ENCODE assay signal across 11 cellular contexts in genomic region chr9:120791161-120791560, GRCh38. TPM values are rescaled to one million over a fixed set of nuclear protein-coding genes. Genes with fewer than 3 reads are reported as not detected.
DNase-seq lines count a peak whose midpoint lies in the region; ATAC-seq and TF ChIP-seq lines count a peak whose summit lies in the region.
"Had no signal": no experiment of that assay in that cellular context is flagged by ENCODE, and none has a peak within 500 bp of the region (broad histone marks: within the 10 kb centered on the region; RNA-seq: fewer than 3 reads in every experiment).

No MANE protein-coding gene starts in this region.

- ATAC-seq in GM23338 (no peak), lower lobe of right lung (no peak), GM21381 (IDR thresholded peaks at IDR 0.05; ENCODE audit: unreplicated experiment) (no peak), right cardiac atrium (no peak)
- ATAC-seq: gastrocnemius medialis, left ventricle myocardium superior had no signal

- H3K4me3 Mint-ChIP-seq in GM23338 = peak overlapping the region; percentile 94; the same call in 2 of the 3 replicates
- H3K4me3 Mint-ChIP-seq in activated naive CD8-positive, alpha-beta T cell = peak overlapping the region; percentile 96

- no peaks in the 10 kb centered on the region for H3K9me3 ChIP-seq in BLaER1 treated with 17β-estradiol and CSF1 and Interleukin-3, amounts not matched to agents 10 nM and 100 nM (replicated peaks in 1 of 11)
- no peaks in the 10 kb centered on the region for H3K9me3 ChIP-seq in lower lobe of right lung
- H3K9me3 ChIP-seq in stomach = no peaks in the 10 kb centered on the region
- H3K9me3 ChIP-seq in right cardiac atrium (ENCODE audit: control insufficient read depth, low read length) = no peaks in the 10 kb centered on the region
- H3K9me3 ChIP-seq: gastrocnemius medialis had no signal

- intact Hi-C loops in lower lobe of right lung (cut with DNase I) = no loop called here
- intact Hi-C loops in stomach (cut with DNase I; ENCODE audit: low total_unique reads) = no loop called here
- intact Hi-C loops in right cardiac atrium (cut with DNase I) = loop anchor here in 1 of 4 donors (10.0 kb wide), 1 partner anchor 144 kb away; no protein-coding TSS in a partner anchor

- H2AFZ ChIP-seq in GM23338 = no peak overlapping the region

- H3K4me3 ChIP-seq in BLaER1 treated with 17β-estradiol and CSF1 and Interleukin-3, amounts not matched to agents 10 nM and 100 nM = peak overlapping the region in 2 of 10 experiments; percentile 87 to 92; a peak in 4 of 20 replicates
- H3K4me3 ChIP-seq in GM23338 (no peak overlapping the region), lower lobe of right lung (peak overlapping the region; percentile 94), stomach (peak overlapping the region in 1 of 4 donors; percentile 89), right cardiac atrium (ENCODE audit: low read length) (no peak overlapping the region)

- no peaks in the 10 kb centered on the region for H3K9me3 Mint-ChIP-seq in GM23338
- H3K9me3 Mint-ChIP-seq in activated naive CD8-positive, alpha-beta T cell (ENCODE audit: low read depth) = no peaks in the 10 kb centered on the region

- no peak overlapping the region for H3K27ac ChIP-seq in BLaER1 treated with 17β-estradiol and CSF1 and Interleukin-3, amounts not matched to agents 10 nM and 100 nM
- H3K27ac ChIP-seq in GM23338 (ENCODE audit: low read depth) (no peak overlapping the region), lower lobe of right lung (no peak overlapping the region), stomach (no peak overlapping the region), right cardiac atrium (ENCODE audit: low read length) (no peak overlapping the region)

- 71 to 83% (median 77%) methylated on average over 3 of the region's 3 CpGs for WGBS in stomach, 5 donors
- WGBS in right cardiac atrium = 62% methylated on average over 3 of the region's 3 CpGs

- H3K27ac Mint-ChIP-seq in GM23338 = no peak overlapping the region
- peak overlapping the region; percentile 82 for H3K27ac Mint-ChIP-seq in activated naive CD8-positive, alpha-beta T cell

- no peak for TF ChIP-seq EP300 in stomach (IDR thresholded peaks at IDR 0.05)

- H3K4me1 Mint-ChIP-seq in GM23338 = peaks cover 12% of the 10 kb centered on the region; the same call in 2 of the 3 replicates
- H3K4me1 Mint-ChIP-seq in activated naive CD8-positive, alpha-beta T cell (ENCODE audit: low read depth) = peaks cover 69% of the 10 kb centered on the region

- H3F3A ChIP-seq in GM23338 (replicated peaks; ENCODE audit: low read depth) = peaks cover 5% of the 10 kb centered on the region; the same call in 1 of the 2 replicates

- peaks cover 67% of the 10 kb centered on the region for H3K79me2 ChIP-seq in GM23338 (replicated peaks; ENCODE audit: insufficient read depth)

- POLR2A ChIA-PET in HEK293T (lab: Yijun Ruan, JAX) = no interaction called here

- CTCF ChIA-PET in HEK293T (lab: Yijun Ruan, JAX) = no interaction called here

- TF ChIP-seq POLR2A in stomach (IDR thresholded peaks at IDR 0.05) = no peak

- DNase-seq in GM23338 (ENCODE audit: low spot score) (no peak), lower lobe of right lung (no peak), stomach (no peak), HEK293T (ENCODE audit: extremely low spot score) (no peak), right cardiac atrium (no peak)
- DNase-seq: gastrocnemius medialis, left ventricle myocardium superior, NCI-H524 treated with DMSO at 0.1 percent for 48 hours had no signal

- peak overlapping the region; percentile 81 to 97 (median 93) for H3K4me2 ChIP-seq in BLaER1 treated with 17β-estradiol and CSF1 and Interleukin-3, amounts not matched to agents 10 nM and 100 nM
- H3K4me2 ChIP-seq in GM23338 = no peak overlapping the region

- H3K9me2 ChIP-seq in GM23338 (ENCODE audit: insufficient read depth) = no peaks in the 10 kb centered on the region

- H3K36me3 ChIP-seq in BLaER1 treated with 17β-estradiol and CSF1 and Interleukin-3, amounts not matched to agents 10 nM and 100 nM = peaks cover 30 to 55% (median 44%) of the 10 kb centered on the region in 11 experiments
- peaks cover 14% of the 10 kb centered on the region; the same call in 1 of the 2 replicates for H3K36me3 ChIP-seq in GM23338 (ENCODE audit: insufficient read depth)
- peaks cover 34% of the 10 kb centered on the region for H3K36me3 ChIP-seq in lower lobe of right lung
- H3K36me3 ChIP-seq in stomach = peaks cover 0 to 27% (median 25%) of the 10 kb centered on the region in 4 donors

- H3K9ac ChIP-seq in BLaER1 treated with 17β-estradiol and CSF1 and Interleukin-3, amounts not matched to agents 10 nM and 100 nM = peak overlapping the region in 3 of 11 experiments; percentile 1 to 91 (median 44); a peak in 2 of 22 replicates

- H3K36me3 Mint-ChIP-seq in GM23338 (ENCODE audit: low read depth) = peaks cover 34% of the 10 kb centered on the region
- peaks cover 5% of the 10 kb centered on the region for H3K36me3 Mint-ChIP-seq in activated naive CD8-positive, alpha-beta T cell

- H3K27me3 ChIP-seq in BLaER1 treated with 17β-estradiol and CSF1 and Interleukin-3, amounts not matched to agents 10 nM and 100 nM = no peaks in the 10 kb centered on the region
- H3K27me3 ChIP-seq in GM23338 (ENCODE audit: insufficient read depth) (no peaks in the 10 kb centered on the region), lower lobe of right lung (ENCODE audit: low read depth) (no peaks in the 10 kb centered on the region), stomach (no peaks in the 10 kb centered on the region), right cardiac atrium (ENCODE audit: control insufficient read depth, insufficient read depth) (no peaks in the 10 kb centered on the region)
- H3K27me3 ChIP-seq: gastrocnemius medialis had no signal

- peaks cover 30 to 53% (median 31%) of the 10 kb centered on the region in 10 experiments for H3K4me1 ChIP-seq in BLaER1 treated with 17β-estradiol and CSF1 and Interleukin-3, amounts not matched to agents 10 nM and 100 nM
- H3K4me1 ChIP-seq in GM23338 (ENCODE audit: insufficient read depth) (peaks cover 10% of the 10 kb centered on the region; the same call in 1 of the 2 replicates), lower lobe of right lung (peaks cover 71% of the 10 kb centered on the region), stomach (peaks cover 33 to 77% (median 57%) of the 10 kb centered on the region in 4 donors), right cardiac atrium (ENCODE audit: control insufficient read depth, insufficient read depth, low read length) (peaks cover 4% of the 10 kb centered on the region)

- TF ChIP-seq CTCF in GM23338 (conservative IDR thresholded peaks at IDR 0.05; ENCODE audit: low read depth in 2 of 2) = no peak
- TF ChIP-seq CTCF in lower lobe of right lung (IDR thresholded peaks at IDR 0.05) = no peak
- TF ChIP-seq CTCF in stomach (IDR thresholded peaks at IDR 0.05) = no peak

- peaks cover 5 to 52% (median 27%) of the 10 kb centered on the region in 11 experiments; a peak in 16 of 22 replicates for H4K20me1 ChIP-seq in BLaER1 treated with 17β-estradiol and CSF1 and Interleukin-3, amounts not matched to agents 10 nM and 100 nM
- H4K20me1 ChIP-seq in GM23338 (replicated peaks; ENCODE audit: insufficient read depth) = peaks cover 13% of the 10 kb centered on the region; the same call in 1 of the 2 replicates

- no peaks in the 10 kb centered on the region for H3K27me3 Mint-ChIP-seq in GM23338 (ENCODE audit: insufficient read depth, low read depth, poor library complexity)
- no peaks in the 10 kb centered on the region for H3K27me3 Mint-ChIP-seq in activated naive CD8-positive, alpha-beta T cell

TF ChIP-seq in GM23338, 12 proteins besides CTCF, POLR2A, EP300 and RAD21 (continues in another document):
- no peak for TF ChIP-seq NANOG (IDR thresholded peaks at IDR 0.05; ENCODE audit: borderline replicate concordance)

TF ChIP-seq in HEK293T, 16 proteins besides CTCF, POLR2A, EP300 and RAD21:
- TF ChIP-seq SP1 (IDR thresholded peaks at IDR 0.05) = no peak
- no peak for TF ChIP-seq ARNT (IDR thresholded peaks at IDR 0.05)
- no peak for TF ChIP-seq SUZ12 (IDR thresholded peaks at IDR 0.05)
- TF ChIP-seq NFRKB (IDR thresholded peaks at IDR 0.05) = no peak
- no peak for TF ChIP-seq CTBP1 (IDR thresholded peaks at IDR 0.05; ENCODE audit: borderline replicate concordance)
- TF ChIP-seq L3MBTL2 (conservative IDR thresholded peaks at IDR 0.05) = no peak
- no peak for TF ChIP-seq FOXM1 (IDR thresholded peaks at IDR 0.05; ENCODE audit: borderline replicate concordance)
- no peak for TF ChIP-seq FOXK2 (IDR thresholded peaks at IDR 0.05)
- TF ChIP-seq LEF1 (IDR thresholded peaks at IDR 0.05; ENCODE audit: borderline replicate concordance) = no peak
- TF ChIP-seq BHLHE40 (IDR thresholded peaks at IDR 0.05; ENCODE audit: borderline replicate concordance) = no peak
- no peak for TF ChIP-seq FOXA1 (IDR thresholded peaks at IDR 0.05)
- no peak for TF ChIP-seq ZNF384 (IDR thresholded peaks at IDR 0.05)
- TF ChIP-seq TARDBP (IDR thresholded peaks at IDR 0.05) = no peak

RNA-seq across cellular contexts. Expression of gene FBXW2, which starts 2.1 kb away (rescaled TPM):
- 47.6 and 55.2 TPM in 2 replicates for total RNA-seq in GM23338 (2014; rRNA removed; shearing (Covaris generic))
- 7.4 and 10.0 TPM in 2 replicates for polyA plus RNA-seq in GM23338 (2016; fragmentation: Nextera tagmentation; extraction: Ambion mirVana)
- total RNA-seq in lower lobe of right lung = 76.7 TPM
- total RNA-seq in stomach = 10 to 100 TPM; 11.3 to 78.9 (median 31.2) TPM
- polyA plus RNA-seq in stomach = 10 to 100 TPM in 2 of 3 donors, 1 to 10 TPM in 1; 7.9 to 19.2 (median 16.7) TPM
- total RNA-seq in right cardiac atrium = 10 to 100 TPM; 44.5 to 52.5 (median 47.3) TPM
- polyA plus RNA-seq in right cardiac atrium = 13.9 TPM

RNA-seq across cellular contexts. Expression of gene PSMD5, which starts 51.6 kb away (rescaled TPM):
- total RNA-seq in GM23338 (2014; rRNA removed; shearing (Covaris generic)) = 40.5 and 49.4 TPM in 2 replicates
- polyA plus RNA-seq in GM23338 (2016; fragmentation: Nextera tagmentation; extraction: Ambion mirVana) = 21.9 and 23.9 TPM in 2 replicates
- 34.1 TPM for total RNA-seq in lower lobe of right lung
- 10 to 100 TPM; 18.8 to 39.1 (median 28.4) TPM for total RNA-seq in stomach
- 10 to 100 TPM; 14.8 to 18.5 (median 15.7) TPM for polyA plus RNA-seq in stomach
- total RNA-seq in right cardiac atrium = 10 to 100 TPM; 16.6 to 26.0 (median 22.7) TPM
- 8.7 TPM for polyA plus RNA-seq in right cardiac atrium
